21 cellular contexts compared by ENCODE assay signal in the genomic region with DNA sequence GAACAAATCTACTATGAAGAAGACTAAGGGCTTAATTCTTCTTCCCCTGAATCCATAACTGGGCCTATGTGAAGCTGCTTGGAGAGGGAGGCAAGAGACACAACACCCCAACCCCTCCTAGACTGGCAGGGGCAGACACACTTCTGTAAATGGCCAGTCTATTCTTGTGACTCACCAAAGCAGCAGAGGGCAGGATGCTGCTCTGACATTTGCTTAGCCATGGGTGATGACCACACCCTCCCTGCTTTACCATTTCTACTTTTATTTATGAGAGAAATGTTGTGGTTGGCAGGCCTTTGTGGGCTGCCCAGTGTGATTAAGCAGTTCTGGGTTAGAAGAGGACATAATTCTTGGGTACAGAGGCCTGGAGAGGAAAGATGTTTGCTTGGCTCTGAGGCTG.
A peak's percentile ranks its signal among the peaks of the same experiment; 100 is the strongest.
DNase-seq lines count a peak whose midpoint lies in the region; ATAC-seq, FAIRE-seq and TF ChIP-seq lines count a peak whose summit lies in the region.
"Had no signal": no experiment of that assay in that cellular context is flagged by ENCODE, and none has a peak within 500 bp of the region (broad histone marks: within the 10 kb centered on the region; RNA-seq: fewer than 3 reads in every experiment).

No MANE protein-coding gene starts in this region.

- no peak overlapping the region for H3K4me2 ChIP-seq in fibroblast of lung (ENCODE audit: extremely low read depth, insufficient read depth, low read length)

- intact Hi-C loops in left colon (cut with DNase I, micrococcal nuclease): no loop called here

- H3K27me3 Mint-ChIP-seq in activated T-helper 17 cell treated with anti-CD3 and anti-CD28 coated beads, Interleukin-2, amount 50 U/mL, for 72 hours: peaks cover 4% of the 10 kb centered on the region
- H3K27me3 Mint-ChIP-seq: progenitor cell of endocrine pancreas had no signal

- FAIRE-seq in H54 (lab: Jason Lieb, UNC): peak; percentile 100
- FAIRE-seq: frontal cortex had no signal

- no peak overlapping the region for H3K4me3 ChIP-seq in fibroblast of lung (replicated peaks in 1 of 4; ENCODE audit: control extremely low read depth in 1 of 4, insufficient read depth in 1 of 4, low read depth in 3 of 4, low read length in 4 of 4)
- H3K4me3 ChIP-seq: SJCRH30, spleen, tibial artery had no signal

- DNase-seq in H54 (ENCODE audit: insufficient read length, low spot score): peak; percentile 40
- peak; percentile 87 for DNase-seq in RPMI7951 (ENCODE audit: low read depth)
- DNase-seq in fibroblast of lung (ENCODE audit: low read depth in 2 of 2): peak; percentile 65 to 72
- DNase-seq in renal cortical epithelial cell (ENCODE audit: low read depth): peak; percentile 86
- DNase-seq in left colon: no peak
- DNase-seq in CD1c-positive myeloid dendritic cell (ENCODE audit: extremely low spot score): no peak
- DNase-seq: activated CD4-positive, alpha-beta T cell treated with anti-CD3 and anti-CD28 coated beads for 1 hour; activated CD8-positive, alpha-beta memory T cell treated with anti-CD3 and anti-CD28 coated beads, Interleukin-2, amount 50 U/mL, for 4 hours; activated naive CD4-positive, alpha-beta T cell treated with anti-CD3 and anti-CD28 coated beads, Interleukin-2, amount 50 U/mL, for 16 hours; DMS79 treated with DMSO at 0.1 percent for 48 hours; naive thymus-derived CD4-positive, alpha-beta T cell; NCI-H1417 treated with DMSO at 0.1 percent for 48 hours; SJCRH30; spleen; tibial artery had no signal

- H3K4me1 Mint-ChIP-seq in activated T-helper 17 cell treated with anti-CD3 and anti-CD28 coated beads, Interleukin-2, amount 50 U/mL, for 72 hours: no peaks in the 10 kb centered on the region
- H3K4me1 Mint-ChIP-seq: naive thymus-derived CD4-positive, alpha-beta T cell had no signal

- H4K20me1 ChIP-seq in fibroblast of lung (ENCODE audit: control insufficient read depth, extremely low read depth, insufficient read depth, low read length): no peaks in the 10 kb centered on the region

- no peaks in the 10 kb centered on the region for H3K79me2 ChIP-seq in fibroblast of lung (ENCODE audit: control insufficient read depth, insufficient read depth, low read length)

- peaks cover 2% of the 10 kb centered on the region for H3K4me1 ChIP-seq in fibroblast of lung (ENCODE audit: control insufficient read depth, extremely low read depth, insufficient read depth, low read length)
- H3K4me1 ChIP-seq: SJCRH30, spleen, tibial artery had no signal

- H3K36me3 Mint-ChIP-seq in activated T-helper 17 cell treated with anti-CD3 and anti-CD28 coated beads, Interleukin-2, amount 50 U/mL, for 72 hours (ENCODE audit: low read depth): no peaks in the 10 kb centered on the region

- peak in 1 of 2 donors; percentile 5 for TF ChIP-seq CTCF in fibroblast of lung (conservative IDR thresholded peaks at IDR 0.05 in 1 of 2, IDR thresholded peaks at IDR 0.05 in 1 of 2; ENCODE audit: low read depth in 1 of 2, low read length in 2 of 2)

- ATAC-seq in HG02759 (IDR thresholded peaks at IDR 0.05; ENCODE audit: unreplicated experiment): no peak
- ATAC-seq in left colon: no peak
- no peak for ATAC-seq in activated T-helper 17 cell treated with anti-CD3 and anti-CD28 coated beads, Interleukin-2, amount 50 U/mL, for 72 hours (replicated peaks)
- ATAC-seq: naive thymus-derived CD4-positive, alpha-beta T cell had no signal

- no peak overlapping the region for H3K9ac ChIP-seq in fibroblast of lung (ENCODE audit: insufficient read depth, low read length)

- no peaks in the 10 kb centered on the region for H3K27me3 ChIP-seq in fibroblast of lung (ENCODE audit: control insufficient read depth, insufficient read depth, low read length)
- H3K27me3 ChIP-seq: SJCRH30, spleen, tibial artery had no signal

- peaks cover 21% of the 10 kb centered on the region for H3K9me3 Mint-ChIP-seq in activated T-helper 17 cell treated with anti-CD3 and anti-CD28 coated beads, Interleukin-2, amount 50 U/mL, for 72 hours

- H3K4me3 Mint-ChIP-seq in activated T-helper 17 cell treated with anti-CD3 and anti-CD28 coated beads, Interleukin-2, amount 50 U/mL, for 72 hours: no peak overlapping the region
- H3K4me3 Mint-ChIP-seq: naive thymus-derived CD4-positive, alpha-beta T cell; T-helper 2 cell treated with Interferon-gamma antibody and Interleukin-4, amounts not matched to agents 5 μg/mL and 100 μg/mL, for 36 hours had no signal

- H3K27ac ChIP-seq in fibroblast of lung (ENCODE audit: insufficient read depth, low read length): no peak overlapping the region
- H3K27ac ChIP-seq: C4-2B, SJCRH30, spleen, tibial artery had no signal

- no peaks in the 10 kb centered on the region for H3K9me3 ChIP-seq in fibroblast of lung (ENCODE audit: control insufficient read depth, insufficient read depth, low read depth, low read length)

- TF ChIP-seq POLR2A in H54 (IDR thresholded peaks at IDR 0.05; ENCODE audit: low read depth, low read length): no peak

- no peak overlapping the region for H2AFZ ChIP-seq in fibroblast of lung (ENCODE audit: low read length)

- H3K36me3 ChIP-seq in fibroblast of lung (ENCODE audit: control insufficient read depth, insufficient read depth, low read length): no peaks in the 10 kb centered on the region
- H3K36me3 ChIP-seq: SJCRH30, spleen, tibial artery had no signal

- H3K27ac Mint-ChIP-seq in activated T-helper 17 cell treated with anti-CD3 and anti-CD28 coated beads, Interleukin-2, amount 50 U/mL, for 72 hours: no peak overlapping the region
- H3K27ac Mint-ChIP-seq: naive thymus-derived CD4-positive, alpha-beta T cell; progenitor cell of endocrine pancreas; T-helper 2 cell treated with Interferon-gamma antibody and Interleukin-4, amounts not matched to agents 5 μg/mL and 100 μg/mL, for 36 hours had no signal

Comparison
In these comparisons a context has a peak if more than half of its experiments do, and no peak if none do; other contexts are left out.
1. DNase-seq: peak in H54 (single experiment), RPMI7951 (single experiment), fibroblast of lung (2 of 2) and renal cortical epithelial cell (single experiment); none in left colon (0 of 2) and CD1c-positive myeloid dendritic cell (single experiment).